Comparison of ENCODE assay signal across 16 cellular contexts in genomic region chr5:134055015-134055414, GRCh38. TPM values are rescaled to one million over a fixed set of nuclear protein-coding genes. Genes with fewer than 3 reads are reported as not detected.
A peak's percentile ranks its signal among the peaks of the same experiment; 100 is the strongest.
DNase-seq lines count a peak whose midpoint lies in the region; ATAC-seq and TF ChIP-seq lines count a peak whose summit lies in the region.
"Had no signal": no experiment of that assay in that cellular context is flagged by ENCODE, and none has a peak within 500 bp of the region (broad histone marks: within the 10 kb centered on the region; RNA-seq: fewer than 3 reads in every experiment).

No MANE protein-coding gene starts in this region.

- no peaks in the 10 kb centered on the region for H3K36me3 Mint-ChIP-seq in activated naive CD8-positive, alpha-beta T cell treated with anti-CD3 and anti-CD28 coated beads, Interleukin-2, amount 10 ng/mL, durations not matched to agents 7 days and 5 days
- H3K36me3 Mint-ChIP-seq in activated naive CD8-positive, alpha-beta T cell treated with anti-CD3 and anti-CD28 coated beads for 36 hours = no peaks in the 10 kb centered on the region
- no peaks in the 10 kb centered on the region for H3K36me3 Mint-ChIP-seq in endodermal cell (ENCODE audit: low read depth)

- POLR2A ChIA-PET in activated naive CD8-positive, alpha-beta T cell treated with anti-CD3 and anti-CD28 coated beads, Interleukin-2, amount 10 ng/mL, durations not matched to agents 7 days and 5 days (lab: Charles Lee) = interaction anchor here (1.0 to 2.0 kb wide), 3 partner anchors 50 to 85 kb away, joined by 3 to 10 read pairs (median 4); partner anchors contain the start of genes TCF7 and VDAC1
- POLR2A ChIA-PET in PC-3 (lab: Charles Lee; ENCODE audit: unreplicated experiment) = no interaction called here

- TF ChIP-seq EP300 in sigmoid colon (IDR thresholded peaks at IDR 0.05) = no peak

- H3K4me3 Mint-ChIP-seq in activated naive CD8-positive, alpha-beta T cell treated with anti-CD3 and anti-CD28 coated beads, Interleukin-2, amount 10 ng/mL, durations not matched to agents 7 days and 5 days = no peak overlapping the region
- H3K4me3 Mint-ChIP-seq in activated naive CD8-positive, alpha-beta T cell treated with anti-CD3 and anti-CD28 coated beads for 36 hours = no peak overlapping the region
- no peak overlapping the region for H3K4me3 Mint-ChIP-seq in endodermal cell

- no peak for TF ChIP-seq CTCF in PC-3 (conservative IDR thresholded peaks at IDR 0.05; ENCODE audit: low read depth, low read length)
- TF ChIP-seq CTCF in endodermal cell (conservative IDR thresholded peaks at IDR 0.05) = no peak
- TF ChIP-seq CTCF in sigmoid colon (IDR thresholded peaks at IDR 0.05) = no peak

- DNase-seq in activated naive CD8-positive, alpha-beta T cell treated with anti-CD3 and anti-CD28 coated beads, Interleukin-2, amount 10 ng/mL, durations not matched to agents 7 days and 5 days = no peak
- no peak for DNase-seq in activated naive CD8-positive, alpha-beta T cell treated with anti-CD3 and anti-CD28 coated beads for 36 hours
- DNase-seq in PC-3 = no peak
- no peak for DNase-seq in endodermal cell
- DNase-seq in sigmoid colon = no peak
- no peak for DNase-seq in NCI-H2029 treated with DMSO at 0.1 percent for 48 hours (lab: John Stamatoyannopoulos, UW)
- no peak for DNase-seq in AML-193 (lab: John Stamatoyannopoulos, UW)
- DNase-seq: ACHN, BE2C, H7, NCI-H187 treated with DMSO at 0.1 percent for 48 hours, NCI-H2171, NCI-H82, SIG-M5 had no signal

- TF ChIP-seq POLR2A in sigmoid colon (IDR thresholded peaks at IDR 0.05) = no peak

- no peaks in the 10 kb centered on the region for H3K27me3 ChIP-seq in PC-3 (ENCODE audit: low read length)
- no peaks in the 10 kb centered on the region for H3K27me3 ChIP-seq in endodermal cell (ENCODE audit: control insufficient read depth, insufficient read depth, low read length, poor library complexity, severe bottlenecking)
- H3K27me3 ChIP-seq in thymus (ENCODE audit: control insufficient read depth, insufficient read depth) = no peaks in the 10 kb centered on the region
- no peaks in the 10 kb centered on the region for H3K27me3 ChIP-seq in sigmoid colon
- H3K27me3 ChIP-seq: BE2C had no signal

- no peaks in the 10 kb centered on the region for H3K79me2 ChIP-seq in PC-3 (ENCODE audit: low read length)

- no peaks in the 10 kb centered on the region for H3K9me3 Mint-ChIP-seq in activated naive CD8-positive, alpha-beta T cell treated with anti-CD3 and anti-CD28 coated beads, Interleukin-2, amount 10 ng/mL, durations not matched to agents 7 days and 5 days
- no peaks in the 10 kb centered on the region for H3K9me3 Mint-ChIP-seq in activated naive CD8-positive, alpha-beta T cell treated with anti-CD3 and anti-CD28 coated beads for 36 hours
- no peaks in the 10 kb centered on the region for H3K9me3 Mint-ChIP-seq in endodermal cell

- no peak for ATAC-seq in activated naive CD8-positive, alpha-beta T cell treated with anti-CD3 and anti-CD28 coated beads, Interleukin-2, amount 10 ng/mL, durations not matched to agents 7 days and 5 days (ENCODE audit: low read depth)
- no peak for ATAC-seq in PC-3

- 0 out of 2 replicates have a peak overlapping the region, but pooled peaks have one; percentile 89 for H3K27ac ChIP-seq in PC-3 (ENCODE audit: low read length)
- no peak overlapping the region for H3K27ac ChIP-seq in endodermal cell (ENCODE audit: low read depth, low read length)
- peak overlapping the region; percentile 47 for H3K27ac ChIP-seq in thymus (ENCODE audit: low read depth)
- H3K27ac ChIP-seq in sigmoid colon = no peak overlapping the region
- H3K27ac ChIP-seq: KMS-11 had no signal

- H4K20me1 ChIP-seq in PC-3 (ENCODE audit: low read length) = no peaks in the 10 kb centered on the region

- peaks cover 25% of the 10 kb centered on the region for H3K4me1 Mint-ChIP-seq in activated naive CD8-positive, alpha-beta T cell treated with anti-CD3 and anti-CD28 coated beads, Interleukin-2, amount 10 ng/mL, durations not matched to agents 7 days and 5 days
- H3K4me1 Mint-ChIP-seq in activated naive CD8-positive, alpha-beta T cell treated with anti-CD3 and anti-CD28 coated beads for 36 hours = peaks cover 58% of the 10 kb centered on the region
- peaks cover 10% of the 10 kb centered on the region for H3K4me1 Mint-ChIP-seq in endodermal cell

- H3K9me2 ChIP-seq in PC-3 (replicated peaks; ENCODE audit: low read length) = no peaks in the 10 kb centered on the region

- no peaks in the 10 kb centered on the region for H3K27me3 Mint-ChIP-seq in activated naive CD8-positive, alpha-beta T cell treated with anti-CD3 and anti-CD28 coated beads, Interleukin-2, amount 10 ng/mL, durations not matched to agents 7 days and 5 days
- H3K27me3 Mint-ChIP-seq in activated naive CD8-positive, alpha-beta T cell treated with anti-CD3 and anti-CD28 coated beads for 36 hours = no peaks in the 10 kb centered on the region
- H3K27me3 Mint-ChIP-seq in endodermal cell (ENCODE audit: insufficient read depth) = no peaks in the 10 kb centered on the region

- H3K4me1 ChIP-seq in PC-3 (ENCODE audit: insufficient read depth, low read length) (peaks cover 40% of the 10 kb centered on the region), endodermal cell (ENCODE audit: control insufficient read depth, insufficient read depth, low read length) (no peaks in the 10 kb centered on the region), thymus (ENCODE audit: control insufficient read depth, insufficient read depth, low read length) (peaks cover 38% of the 10 kb centered on the region), sigmoid colon (peaks cover 0 to 11% (median 4%) of the 10 kb centered on the region in 4 donors)

- intact Hi-C loops in PC-3 (cut with micrococcal nuclease) (no loop called here), sigmoid colon (cut with DNase I) (no loop called here)

- no peak overlapping the region for H3K4me3 ChIP-seq in PC-3 (ENCODE audit: low read length)
- H3K4me3 ChIP-seq in endodermal cell (ENCODE audit: low read length) = no peak overlapping the region
- H3K4me3 ChIP-seq in thymus (ENCODE audit: low read length) = no peak overlapping the region
- no peak overlapping the region for H3K4me3 ChIP-seq in sigmoid colon

- no peak overlapping the region for H3K4me2 ChIP-seq in PC-3 (ENCODE audit: low read length)
- H3K4me2 ChIP-seq: KMS-11 had no signal

- peak overlapping the region; percentile 69 for H3K27ac Mint-ChIP-seq in activated naive CD8-positive, alpha-beta T cell treated with anti-CD3 and anti-CD28 coated beads, Interleukin-2, amount 10 ng/mL, durations not matched to agents 7 days and 5 days
- H3K27ac Mint-ChIP-seq in activated naive CD8-positive, alpha-beta T cell treated with anti-CD3 and anti-CD28 coated beads for 36 hours = no peak overlapping the region
- H3K27ac Mint-ChIP-seq in endodermal cell = peak overlapping the region; percentile 26

- no peak overlapping the region for H2AFZ ChIP-seq in PC-3 (ENCODE audit: low read length)

- H3K36me3 ChIP-seq in PC-3 (ENCODE audit: low read depth, low read length) (no peaks in the 10 kb centered on the region), endodermal cell (ENCODE audit: control insufficient read depth, insufficient read depth, low read length) (no peaks in the 10 kb centered on the region), thymus (ENCODE audit: control insufficient read depth, insufficient read depth) (peaks cover 11% of the 10 kb centered on the region), sigmoid colon (no peaks in the 10 kb centered on the region)
- H3K36me3 ChIP-seq: BE2C had no signal

- H3K9ac ChIP-seq in PC-3 (ENCODE audit: low read length) = 0 out of 2 replicates have a peak overlapping the region, but pooled peaks have one; percentile 50
- H3K9ac ChIP-seq in endodermal cell (ENCODE audit: extremely low read depth, low read length, poor library complexity, severe bottlenecking) = no peak overlapping the region
- H3K9ac ChIP-seq: KMS-11 had no signal

- no peaks in the 10 kb centered on the region for H3F3A ChIP-seq in PC-3 (ENCODE audit: low read length, unreplicated experiment)

- no TSS peak for BruUV-seq in PC-3 (replicated peaks; lab: Mats Ljungman, UMichigan)

- CTCF ChIA-PET in PC-3 (lab: Charles Lee) = no interaction called here

- no peaks in the 10 kb centered on the region for H3K9me3 ChIP-seq in PC-3 (ENCODE audit: low read length)
- H3K9me3 ChIP-seq in endodermal cell (ENCODE audit: control insufficient read depth, low read length) = no peaks in the 10 kb centered on the region
- no peaks in the 10 kb centered on the region for H3K9me3 ChIP-seq in thymus (ENCODE audit: control insufficient read depth)
- no peaks in the 10 kb centered on the region for H3K9me3 ChIP-seq in sigmoid colon
- H3K9me3 ChIP-seq: BE2C had no signal

- 94 to 97% methylated on average over 5 of the region's 5 CpGs for WGBS in endodermal cell (ENCODE audit: insufficient coverage in 1 of 2, insufficient read length in 1 of 2), 2 experiments
- WGBS in thymus = 55% methylated on average over 5 of the region's 5 CpGs
- 90 to 95% methylated on average over 5 of the region's 5 CpGs for WGBS in sigmoid colon, 2 donors

RNA-seq across cellular contexts. Expression of gene VDAC1, which starts 50.2 kb away (rescaled TPM):
- 100 to 1,000 TPM; 194 to 199 TPM for total RNA-seq in activated naive CD8-positive, alpha-beta T cell treated with anti-CD3 and anti-CD28 coated beads, Interleukin-2, amount 10 ng/mL, durations not matched to agents 7 days and 5 days
- total RNA-seq in activated naive CD8-positive, alpha-beta T cell treated with anti-CD3 and anti-CD28 coated beads for 36 hours = 100 to 1,000 TPM; 539 to 540 TPM
- total RNA-seq in PC-3 (2014; rRNA removed) (193 and 220 TPM in 2 replicates), endodermal cell (100 to 1,000 TPM; 202 to 226 TPM), sigmoid colon (10 to 100 TPM; 71.3 to 99.2 (median 78.9) TPM)
- 205 TPM for polyA plus RNA-seq in endodermal cell (2013, experiment 1 of 2)
- polyA plus RNA-seq in endodermal cell (2013, experiment 2 of 2) = 193 TPM
- polyA plus RNA-seq in thymus (101 TPM), sigmoid colon (100 to 1,000 TPM; 192 to 361 (median 218) TPM)

RNA-seq across cellular contexts. Expression of gene TCF7, which starts 59.5 kb away (rescaled TPM):
- total RNA-seq in activated naive CD8-positive, alpha-beta T cell treated with anti-CD3 and anti-CD28 coated beads, Interleukin-2, amount 10 ng/mL, durations not matched to agents 7 days and 5 days = 100 to 1,000 TPM; 283 to 315 TPM
- total RNA-seq in activated naive CD8-positive, alpha-beta T cell treated with anti-CD3 and anti-CD28 coated beads for 36 hours = 10 to 100 TPM; 66.4 to 68.7 TPM
- total RNA-seq in PC-3 (2014; rRNA removed) (3.9 and 7.0 TPM in 2 replicates), endodermal cell (10 to 100 TPM; 14.9 to 19.4 TPM), sigmoid colon (1 to 10 TPM in 1 of 4 donors, under 1 TPM in 3; 0.36 to 1.5 (median 0.62) TPM)
- polyA plus RNA-seq in endodermal cell (2013, experiment 1 of 2) = 9.0 TPM
- polyA plus RNA-seq in endodermal cell (2013, experiment 2 of 2) = 8.9 TPM
- polyA plus RNA-seq in thymus (247 TPM), sigmoid colon (10 to 100 TPM in 1 of 3 donors, 1 to 10 TPM in 2; 1.8 to 38.4 (median 3.7) TPM)

Comparison
In these comparisons a context has a peak if more than half of its experiments do, and no peak if none do; other contexts are left out.
1. RNA of gene TCF7, which starts 59.5 kb away (total RNA-seq): 283 to 315 TPM in activated naive CD8-positive, alpha-beta T cell treated with anti-CD3 and anti-CD28 coated beads, Interleukin-2, amount 10 ng/mL, durations not matched to agents 7 days and 5 days; 66.4 to 68.7 TPM in activated naive CD8-positive, alpha-beta T cell treated with anti-CD3 and anti-CD28 coated beads for 36 hours, 14.9 to 19.4 TPM in endodermal cell, 3.9 to 7.0 TPM in PC-3 and 0.36 to 1.5 TPM in sigmoid colon; every median in the first group is over 4 times any median in the second.
2. H3K27ac ChIP-seq: peak in PC-3 (single experiment) and thymus (single experiment); none in endodermal cell (single experiment) and sigmoid colon (0 of 4).